8 cellular contexts compared by ENCODE assay signal in genomic region chr14:89304972-89305703, GRCh38.
DNase-seq lines count a peak whose midpoint lies in the region; ATAC-seq and TF ChIP-seq lines count a peak whose summit lies in the region.

No MANE protein-coding gene starts in this region.

- H3K4me1 Mint-ChIP-seq in CD4-positive, alpha-beta memory T cell: peaks cover 37 to 64% (median 47%) of the 10 kb centered on the region in 4 donors

- no peaks in the 10 kb centered on the region for H3K27me3 Mint-ChIP-seq in CD4-positive, alpha-beta memory T cell

- H3K4me3 ChIP-seq in BLaER1 (no peak overlapping the region), SJCRH30 (no peak overlapping the region), fibroblast of lung (replicated peaks in 1 of 4; ENCODE audit: control extremely low read depth in 1 of 4, insufficient read depth in 1 of 4, low read depth in 3 of 4, low read length in 4 of 4) (peak overlapping the region in 3 of 4 experiments; percentile 4 to 21 (median 19)), psoas muscle (no peak overlapping the region), PC-9 (no peak overlapping the region)
- H3K4me3 ChIP-seq in CD4-positive, alpha-beta memory T cell (ENCODE audit: low read length in 2 of 2): no peak overlapping the region

- no TSS peak for BruUV-seq in PC-9 (replicated peaks; lab: Mats Ljungman, UMichigan)

- no peaks in the 10 kb centered on the region for H3K9me2 ChIP-seq in PC-9 (ENCODE audit: insufficient read depth)

- H3K79me2 ChIP-seq in fibroblast of lung (ENCODE audit: control insufficient read depth, insufficient read depth, low read length) (no peaks in the 10 kb centered on the region), PC-9 (ENCODE audit: low read depth) (no peaks in the 10 kb centered on the region)

- H3K9me3 ChIP-seq in BLaER1: no peaks in the 10 kb centered on the region
- no peaks in the 10 kb centered on the region for H3K9me3 ChIP-seq in SJCRH30 (replicated peaks)
- no peaks in the 10 kb centered on the region for H3K9me3 ChIP-seq in fibroblast of lung (ENCODE audit: control insufficient read depth, insufficient read depth, low read depth, low read length)
- H3K9me3 ChIP-seq in psoas muscle: no peaks in the 10 kb centered on the region
- H3K9me3 ChIP-seq in CD4-positive, alpha-beta memory T cell (ENCODE audit: control insufficient read depth in 1 of 2, low read length in 2 of 2): no peaks in the 10 kb centered on the region
- no peaks in the 10 kb centered on the region for H3K9me3 ChIP-seq in PC-9 (ENCODE audit: insufficient read depth, low read depth)

- CTCF ChIA-PET in CD4-positive, alpha-beta memory T cell (lab: Charles Lee; ENCODE audit: partially characterized antibody): interaction anchor here (0.7 kb wide), 1 partner anchor 34 kb away, joined by 3 read pairs; no protein-coding TSS in a partner anchor
- CTCF ChIA-PET in PC-9 (lab: Charles Lee): no interaction called here

- WGBS in psoas muscle, 3 donors: 40 to 57% (median 40%) methylated on average over 16 of the region's 16 CpGs

- peak overlapping the region; percentile 78 for H3K27ac ChIP-seq in BLaER1
- H3K27ac ChIP-seq in SJCRH30: peak overlapping the region; percentile 18; the same call in 1 of the 2 replicates
- H3K27ac ChIP-seq in fibroblast of lung (ENCODE audit: insufficient read depth, low read length): peak overlapping the region; percentile 99
- peak overlapping the region; percentile 96 for H3K27ac ChIP-seq in psoas muscle
- H3K27ac ChIP-seq in CD4-positive, alpha-beta memory T cell (ENCODE audit: low read depth, low read length): no peak overlapping the region
- no peak overlapping the region for H3K27ac ChIP-seq in PC-9

- peak overlapping the region in 3 of 7 donors; percentile 50 to 79 (median 57) for H3K27ac Mint-ChIP-seq in CD4-positive, alpha-beta memory T cell

- intact Hi-C loops in psoas muscle (cut with DNase I): loop anchor here (5.0 kb wide), 2 partner anchors 37 to 48 kb away; no protein-coding TSS in a partner anchor
- intact Hi-C loops in CD4-positive, alpha-beta memory T cell (cut with micrococcal nuclease): no loop called here
- intact Hi-C loops in PC-9 (cut with micrococcal nuclease; ENCODE audit: unreplicated experiment): no loop called here

- H3K4me1 ChIP-seq in BLaER1 (peaks cover 78% of the 10 kb centered on the region), SJCRH30 (peaks cover 21% of the 10 kb centered on the region), fibroblast of lung (ENCODE audit: control insufficient read depth, extremely low read depth, insufficient read depth, low read length) (peaks cover 27% of the 10 kb centered on the region), psoas muscle (peaks cover 68% of the 10 kb centered on the region), PC-9 (replicated peaks; ENCODE audit: insufficient read depth) (no peaks in the 10 kb centered on the region)
- peaks cover 11% of the 10 kb centered on the region for H3K4me1 ChIP-seq in CD4-positive, alpha-beta memory T cell (ENCODE audit: insufficient read depth, low read length)

- peaks cover 28 to 35% of the 10 kb centered on the region in 2 donors for H3K36me3 Mint-ChIP-seq in CD4-positive, alpha-beta memory T cell

- H3K4me2 ChIP-seq in BLaER1 (peak overlapping the region; percentile 83), fibroblast of lung (ENCODE audit: extremely low read depth, insufficient read depth, low read length) (peak overlapping the region; percentile 82), PC-9 (no peak overlapping the region)

- no peaks in the 10 kb centered on the region for H3F3A ChIP-seq in PC-9 (ENCODE audit: insufficient read depth, low read depth)

- DNase-seq in SJCRH30 (peak; percentile 13 to 37), fibroblast of lung (ENCODE audit: low read depth in 2 of 2) (peak; percentile 80 to 87), psoas muscle (peak in 1 of 2 donors; percentile 44), PC-9 (no peak)
- DNase-seq in CD4-positive, alpha-beta memory T cell: no peak

- ATAC-seq in GM18868 (IDR thresholded peaks at IDR 0.05; ENCODE audit: unreplicated experiment) (peak; percentile 44), HG03095 (IDR thresholded peaks at IDR 0.05; ENCODE audit: unreplicated experiment) (peak; percentile 45), psoas muscle (peak in 3 of 4 donors; percentile 33 to 44 (median 41))

- peak overlapping the region in 1 of 8 donors; percentile 32 for H3K4me3 Mint-ChIP-seq in CD4-positive, alpha-beta memory T cell

- POLR2A ChIA-PET in CD4-positive, alpha-beta memory T cell (lab: Charles Lee; ENCODE audit: partially characterized antibody): interaction anchor here (0.7 kb wide), 1 partner anchor 264 kb away, joined by 3 read pairs; no protein-coding TSS in a partner anchor
- POLR2A ChIA-PET in PC-9 (lab: Charles Lee; ENCODE audit: unreplicated experiment): no interaction called here

- peak overlapping the region; percentile 53 for H3K9ac ChIP-seq in BLaER1
- H3K9ac ChIP-seq in fibroblast of lung (ENCODE audit: insufficient read depth, low read length): peak overlapping the region; percentile 66

- peak overlapping the region; percentile 69 for H2AFZ ChIP-seq in fibroblast of lung (ENCODE audit: low read length)
- no peak overlapping the region for H2AFZ ChIP-seq in PC-9

- H3K9me3 Mint-ChIP-seq in CD4-positive, alpha-beta memory T cell: peaks cover 0 to 2% (median 0%) of the 10 kb centered on the region in 8 donors

- peaks cover 37% of the 10 kb centered on the region for H3K36me3 ChIP-seq in BLaER1
- no peaks in the 10 kb centered on the region for H3K36me3 ChIP-seq in SJCRH30
- no peaks in the 10 kb centered on the region for H3K36me3 ChIP-seq in fibroblast of lung (ENCODE audit: control insufficient read depth, insufficient read depth, low read length)
- no peaks in the 10 kb centered on the region for H3K36me3 ChIP-seq in psoas muscle (ENCODE audit: insufficient read depth in 1 of 2, low read depth in 1 of 2)
- H3K36me3 ChIP-seq in CD4-positive, alpha-beta memory T cell (ENCODE audit: insufficient read depth, low read length): no peaks in the 10 kb centered on the region
- H3K36me3 ChIP-seq in PC-9 (ENCODE audit: low read depth): no peaks in the 10 kb centered on the region

- H4K20me1 ChIP-seq in BLaER1 (peaks cover 29% of the 10 kb centered on the region), fibroblast of lung (ENCODE audit: control insufficient read depth, extremely low read depth, insufficient read depth, low read length) (no peaks in the 10 kb centered on the region), PC-9 (ENCODE audit: insufficient read depth) (no peaks in the 10 kb centered on the region)

- no peak for TF ChIP-seq CTCF in fibroblast of lung (conservative IDR thresholded peaks at IDR 0.05 in 1 of 2, IDR thresholded peaks at IDR 0.05 in 1 of 2; ENCODE audit: low read depth in 1 of 2, low read length in 2 of 2)
- no peak for TF ChIP-seq CTCF in psoas muscle (IDR thresholded peaks at IDR 0.05)
- TF ChIP-seq CTCF in PC-9 (conservative IDR thresholded peaks at IDR 0.05): no peak

- H3K27me3 ChIP-seq in BLaER1 (no peaks in the 10 kb centered on the region), SJCRH30 (no peaks in the 10 kb centered on the region), fibroblast of lung (ENCODE audit: control insufficient read depth, insufficient read depth, low read length) (no peaks in the 10 kb centered on the region), psoas muscle (ENCODE audit: insufficient read depth in 3 of 3, low read length in 2 of 3) (no peaks in the 10 kb centered on the region), PC-9 (ENCODE audit: insufficient read depth, low read depth) (peaks cover 49% of the 10 kb centered on the region)
- H3K27me3 ChIP-seq in CD4-positive, alpha-beta memory T cell (ENCODE audit: insufficient read depth, low read length): no peaks in the 10 kb centered on the region

Comparison
In these comparisons a context has a peak if more than half of its experiments do, and no peak if none do; other contexts are left out.
1. H3K27ac ChIP-seq: peak in BLaER1 (single experiment), SJCRH30 (single experiment), fibroblast of lung (single experiment) and psoas muscle (single experiment); none in CD4-positive, alpha-beta memory T cell (single experiment) and PC-9 (single experiment).
2. H3K4me3 ChIP-seq: peak in fibroblast of lung (3 of 4); none in BLaER1 (single experiment), SJCRH30 (single experiment), psoas muscle (single experiment), CD4-positive, alpha-beta memory T cell (0 of 2) and PC-9 (single experiment).
3. DNase-seq: peak in SJCRH30 (2 of 2) and fibroblast of lung (2 of 2); none in CD4-positive, alpha-beta memory T cell (0 of 5) and PC-9 (0 of 2).
4. intact Hi-C loops: an anchor here in psoas muscle (5.0 kb wide); none called in CD4-positive, alpha-beta memory T cell and PC-9.
5. Peak in every context shown above with its lines, with median percentiles within 50 percentile points of each other: ATAC-seq.